In genomic region chr11:104968365-104968855, GRCh38 we compare ENCODE assay signal across 8 cellular contexts. TPM values are rescaled to one million over a fixed set of nuclear protein-coding genes. Genes with fewer than 3 reads are reported as not detected.
DNase-seq lines count a peak whose midpoint lies in the region; ATAC-seq and TF ChIP-seq lines count a peak whose summit lies in the region.

CASP4 (minus strand) TSS chr11:104968574; CDS start chr11:104968525, 49 bp downstream.

- H3K9me3 ChIP-seq in esophagus squamous epithelium (no peaks in the 10 kb centered on the region), neutrophil (no peaks in the 10 kb centered on the region)

- H4K20me1 ChIP-seq in KMS-11 (ENCODE audit: insufficient read depth): no peaks in the 10 kb centered on the region

- H3K27me3 ChIP-seq in KMS-11 (ENCODE audit: insufficient read depth, low read depth): no peaks in the 10 kb centered on the region
- H3K27me3 ChIP-seq in esophagus squamous epithelium: no peaks in the 10 kb centered on the region
- H3K27me3 ChIP-seq in neutrophil: no peaks in the 10 kb centered on the region

- TF ChIP-seq POLR2A in esophagus squamous epithelium (IDR thresholded peaks at IDR 0.05): peak in 1 of 4 donors; percentile 71

- no peaks in the 10 kb centered on the region for H3K36me3 ChIP-seq in KMS-11 (ENCODE audit: insufficient read depth)
- H3K36me3 ChIP-seq in esophagus squamous epithelium: no peaks in the 10 kb centered on the region
- H3K36me3 ChIP-seq in neutrophil: peaks cover 4% of the 10 kb centered on the region

- no peak within 1 kb of the TSS for H3K4me3 ChIP-seq in KMS-11 (IDR thresholded peaks at IDR 0.05; ENCODE audit: insufficient read depth, low read depth, low read length)
- H3K4me3 ChIP-seq in esophagus squamous epithelium: peak within 1 kb of the TSS; percentile 44 to 69 (median 55)
- H3K4me3 ChIP-seq in neutrophil (ENCODE audit: low read depth in 1 of 2, low read length in 1 of 2): peak within 1 kb of the TSS; percentile 67 to 79

- peak within 1 kb of the TSS; percentile 73; the same call in 1 of the 2 replicates for H3K9ac ChIP-seq in KMS-11

- TF ChIP-seq CTCF in KMS-11 (conservative IDR thresholded peaks at IDR 0.05; ENCODE audit: low read depth, low read length) (no peak), esophagus squamous epithelium (IDR thresholded peaks at IDR 0.05) (no peak), neutrophil (IDR thresholded peaks at IDR 0.05) (no peak)

- WGBS in esophagus squamous epithelium, 2 donors: 2 to 4% methylated on average over 4 of the region's 4 CpGs

- peak within 1 kb of the TSS; percentile 85 for H2AFZ ChIP-seq in KMS-11 (ENCODE audit: low read depth)

- H3K27ac ChIP-seq in KMS-11 (peak within 1 kb of the TSS; percentile 61), esophagus squamous epithelium (peak within 1 kb of the TSS; percentile 82 to 93 (median 84)), neutrophil (peak within 1 kb of the TSS; percentile 93)

- intact Hi-C loops in T-helper 2 cell treated with Interferon-gamma antibody and Interleukin-4, amounts not matched to agents 100 ng/mL and 5 ng/mL, for 36 hours (cut with micrococcal nuclease): loop anchor here (1.0 to 5.0 kb wide), 6 partner anchors 51 to 1054 kb away; partner anchors contain the start of genes CARD16 and MSANTD4
- intact Hi-C loops in esophagus squamous epithelium (cut with DNase I): no loop called here

- no peaks in the 10 kb centered on the region for H3K79me2 ChIP-seq in KMS-11 (ENCODE audit: insufficient read depth, low read depth)

- peak; percentile 24 for DNase-seq in NCI-H2196 (lab: John Stamatoyannopoulos, UW; ENCODE audit: unreplicated experiment)
- DNase-seq in NCI-H2196 treated with DMSO at 0.1 percent for 48 hours (lab: John Stamatoyannopoulos, UW; ENCODE audit: unreplicated experiment): no peak
- DNase-seq in esophagus squamous epithelium (lab: John Stamatoyannopoulos, UW): no peak
- DNase-seq in stimulated activated CD4-positive, alpha-beta T cell treated with anti-CD3 and anti-CD28 coated beads, Interleukin-1b, Interleukin-23, amount 100 ng/mL, for 48 hours: no peak

- peak within 1 kb of the TSS; percentile 57 for H3K4me2 ChIP-seq in KMS-11

- H3K4me1 ChIP-seq in KMS-11 (ENCODE audit: low read depth, poor library complexity, severe bottlenecking): no peaks in the 10 kb centered on the region
- peaks cover 15 to 40% (median 16%) of the 10 kb centered on the region in 3 donors for H3K4me1 ChIP-seq in esophagus squamous epithelium
- H3K4me1 ChIP-seq in neutrophil (ENCODE audit: control insufficient read depth in 1 of 2, insufficient read depth in 1 of 2, low read depth in 1 of 2, low read length in 1 of 2): peaks cover 48 to 49% of the 10 kb centered on the region in 2 experiments

- peak; percentile 79 for ATAC-seq in GM21737 (IDR thresholded peaks at IDR 0.05; ENCODE audit: unreplicated experiment)

RNA-seq across cellular contexts. Expression of gene CASP4, which starts in this region (rescaled TPM):
- total RNA-seq in T-helper 2 cell treated with Interferon-gamma antibody and Interleukin-4, amounts not matched to agents 100 ng/mL and 5 ng/mL, for 36 hours: 83.3 and 91.9 TPM in 2 replicates
- total RNA-seq in esophagus squamous epithelium: 100 to 1,000 TPM in 3 of 4 donors, 10 to 100 TPM in 1; 80.9 to 146 (median 115) TPM
